8 cellular contexts compared by ENCODE assay signal in the genomic region with DNA sequence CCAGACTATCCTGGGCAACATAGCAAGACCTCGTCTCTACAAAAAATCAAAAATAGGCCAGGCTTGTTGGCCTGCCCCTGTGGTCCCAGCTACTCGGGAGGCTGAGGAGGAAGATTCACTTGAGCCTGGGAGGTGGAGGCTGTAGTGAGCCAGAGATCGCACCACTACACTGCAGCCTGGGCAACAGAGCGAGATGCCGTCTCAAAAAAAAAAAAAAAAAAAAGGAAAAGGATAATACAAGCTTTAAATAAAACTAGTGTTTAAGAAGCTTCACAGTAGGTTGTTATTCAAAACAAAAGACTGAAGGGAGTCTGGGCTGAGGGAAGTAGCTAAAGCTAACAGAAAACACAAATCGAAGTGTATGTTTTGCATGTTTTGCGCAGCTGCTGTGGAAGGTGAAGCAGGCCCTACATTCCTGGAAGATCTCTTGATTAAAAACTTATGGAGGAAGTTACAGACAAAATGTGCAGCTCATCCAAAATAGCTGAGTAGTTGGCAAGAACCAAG. TPM values are rescaled to one million over a fixed set of nuclear protein-coding genes. Genes with fewer than 3 reads are reported as not detected.
A peak's percentile ranks its signal among the peaks of the same experiment; 100 is the strongest.
DNase-seq lines count a peak whose midpoint lies in the region; ATAC-seq and TF ChIP-seq lines count a peak whose summit lies in the region.

No MANE protein-coding gene starts in this region.

- ATAC-seq in HG02642 (IDR thresholded peaks at IDR 0.05; ENCODE audit: poor library complexity, unreplicated experiment) (peak; percentile 1), WTC11 (no peak), right cardiac atrium (peak in 1 of 2 donors; percentile 9)

- peaks cover 27% of the 10 kb centered on the region for H3K4me1 Mint-ChIP-seq in WTC11

- TF ChIP-seq CTCF in WTC11 (IDR thresholded peaks at IDR 0.05), result no peak

- POLR2A ChIA-PET in WTC11 (lab: Charles Lee), result interaction anchor here (0.6 to 1.0 kb wide), 4 partner anchors 12 to 180 kb away, joined by 4 to 6 read pairs (median 5); partner anchors contain the start of gene CARNMT1

- H3K27ac ChIP-seq in right cardiac atrium (ENCODE audit: low read length) (peak overlapping the region; percentile 87), skin epidermis (peak overlapping the region in 20 of 21 experiments; percentile 87 to 99 (median 96))

- 41% methylated on average over 7 of the region's 7 CpGs for WGBS in right cardiac atrium

- H3K27me3 ChIP-seq in right cardiac atrium (ENCODE audit: control insufficient read depth, insufficient read depth), result no peaks in the 10 kb centered on the region

- H3K27ac Mint-ChIP-seq in WTC11, result peak overlapping the region; percentile 78

- CTCF ChIA-PET in WTC11 (lab: Charles Lee), result interaction anchor here (0.6 to 2.9 kb wide), 9 partner anchors 9 to 185 kb away, joined by 3 to 26 read pairs (median 5); partner anchors contain the start of genes CARNMT1, NMRK1 and OSTF1

- 0 out of 2 replicates have a peak, but pooled peaks cover 3% of the 10 kb centered on the region for H3K4me1 ChIP-seq in ES-I3 (ENCODE audit: insufficient read depth, low read length)
- H3K4me1 ChIP-seq in right cardiac atrium (ENCODE audit: control insufficient read depth, insufficient read depth, low read length), result no peaks in the 10 kb centered on the region

- H3K36me3 Mint-ChIP-seq in WTC11, result no peaks in the 10 kb centered on the region

- peak overlapping the region; percentile 79 for H3K4me3 Mint-ChIP-seq in WTC11

- no peaks in the 10 kb centered on the region for H3K36me3 ChIP-seq in ES-I3 (ENCODE audit: insufficient read depth, low read length)

- no peaks in the 10 kb centered on the region for H3K9me3 Mint-ChIP-seq in WTC11

- no peak for DNase-seq in WTC11 (ENCODE audit: low spot score)
- DNase-seq in right cardiac atrium, result peak in 1 of 3 donors; percentile 15
- DNase-seq in activated effector memory CD4-positive, alpha-beta T cell treated with Interleukin-2 at 50 U/mL for 16 hours, result no peak
- no peak for DNase-seq in NCI-H1417 (lab: John Stamatoyannopoulos, UW)
- DNase-seq in KG1 (lab: John Stamatoyannopoulos, UW), result no peak

- no peaks in the 10 kb centered on the region for H3K27me3 Mint-ChIP-seq in WTC11 (ENCODE audit: low read depth)

- H3K4me3 ChIP-seq in right cardiac atrium (ENCODE audit: low read length) (peak overlapping the region; percentile 66), skin epidermis (peak overlapping the region; percentile 84 to 96 (median 91))

- H3K9ac ChIP-seq in ES-I3 (ENCODE audit: low read depth, low read length), result peak overlapping the region; percentile 94

- H3K9me3 ChIP-seq in ES-I3 (ENCODE audit: control insufficient read depth, insufficient read depth, low read length) (no peaks in the 10 kb centered on the region), right cardiac atrium (ENCODE audit: control insufficient read depth, low read length) (no peaks in the 10 kb centered on the region)

- intact Hi-C loops in right cardiac atrium (cut with DNase I), result no loop called here

TF ChIP-seq in WTC11, 78 proteins besides CTCF, POLR2A, EP300 and RAD21:
- TF ChIP-seq ZNF671 (CRISPR knock-in tag; IDR thresholded peaks at IDR 0.05), result no peak
- TF ChIP-seq, protein P1, sequence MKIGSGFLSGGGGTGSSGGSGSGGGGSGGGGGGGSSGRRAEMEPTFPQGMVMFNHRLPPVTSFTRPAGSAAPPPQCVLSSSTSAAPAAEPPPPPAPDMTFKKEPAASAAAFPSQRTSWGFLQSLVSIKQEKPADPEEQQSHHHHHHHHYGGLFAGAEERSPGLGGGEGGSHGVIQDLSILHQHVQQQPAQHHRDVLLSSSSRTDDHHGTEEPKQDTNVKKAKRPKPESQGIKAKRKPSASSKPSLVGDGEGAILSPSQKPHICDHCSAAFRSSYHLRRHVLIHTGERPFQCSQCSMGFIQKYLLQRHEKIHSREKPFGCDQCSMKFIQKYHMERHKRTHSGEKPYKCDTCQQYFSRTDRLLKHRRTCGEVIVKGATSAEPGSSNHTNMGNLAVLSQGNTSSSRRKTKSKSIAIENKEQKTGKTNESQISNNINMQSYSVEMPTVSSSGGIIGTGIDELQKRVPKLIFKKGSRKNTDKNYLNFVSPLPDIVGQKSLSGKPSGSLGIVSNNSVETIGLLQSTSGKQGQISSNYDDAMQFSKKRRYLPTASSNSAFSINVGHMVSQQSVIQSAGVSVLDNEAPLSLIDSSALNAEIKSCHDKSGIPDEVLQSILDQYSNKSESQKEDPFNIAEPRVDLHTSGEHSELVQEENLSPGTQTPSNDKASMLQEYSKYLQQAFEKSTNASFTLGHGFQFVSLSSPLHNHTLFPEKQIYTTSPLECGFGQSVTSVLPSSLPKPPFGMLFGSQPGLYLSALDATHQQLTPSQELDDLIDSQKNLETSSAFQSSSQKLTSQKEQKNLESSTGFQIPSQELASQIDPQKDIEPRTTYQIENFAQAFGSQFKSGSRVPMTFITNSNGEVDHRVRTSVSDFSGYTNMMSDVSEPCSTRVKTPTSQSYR (CRISPR knock-in tag; IDR thresholded peaks at IDR 0.05), result no peak
- TF ChIP-seq PRRX2 (CRISPR knock-in tag; IDR thresholded peaks at IDR 0.05), result no peak
- TF ChIP-seq AFF4 (CRISPR knock-in tag; IDR thresholded peaks at IDR 0.05; ENCODE audit: borderline replicate concordance), result no peak
- TF ChIP-seq ZNF121 (CRISPR knock-in tag; IDR thresholded peaks at IDR 0.05), result peak; percentile 92

RNA-seq across cellular contexts. Expression of gene C9orf40, which starts 0.6 kb away (rescaled TPM):
- total RNA-seq in WTC11 (2021), result 10.3 to 15.5 TPM (median 14.1 TPM) in 3 replicates
- total RNA-seq in right cardiac atrium, result 1 to 10 TPM; 2.2 to 3.4 (median 2.5) TPM
- polyA plus RNA-seq in right cardiac atrium, result 2.3 TPM
